Comparison of ENCODE assay signal across 10 cellular contexts in the genomic region with DNA sequence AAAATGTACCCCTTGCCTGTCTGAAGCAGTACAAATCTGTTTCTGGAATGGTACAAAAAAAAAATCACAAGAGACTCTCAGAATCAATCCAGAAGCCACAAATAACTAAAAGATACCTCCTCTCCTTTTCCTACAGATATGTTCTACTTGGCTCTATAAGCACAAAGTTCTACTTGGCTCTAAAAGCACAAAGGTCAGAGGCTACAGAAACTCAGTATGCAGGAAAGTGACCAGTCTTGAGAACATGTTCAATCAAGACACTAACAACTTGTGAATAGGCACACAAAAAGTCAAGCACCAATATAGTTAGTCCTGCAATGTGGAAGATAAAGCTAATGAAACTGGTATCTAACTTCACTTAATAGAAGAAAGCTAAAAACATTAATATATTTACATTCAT. TPM values are rescaled to one million over a fixed set of nuclear protein-coding genes. Genes with fewer than 3 reads are reported as not detected.
DNase-seq lines count a peak whose midpoint lies in the region; ATAC-seq lines count a peak whose summit lies in the region.
"Had no signal": no experiment of that assay in that cellular context is flagged by ENCODE, and none has a peak within 500 bp of the region (broad histone marks: within the 10 kb centered on the region; RNA-seq: fewer than 3 reads in every experiment).

No MANE protein-coding gene starts in this region.

- no peaks in the 10 kb centered on the region for H3K9me3 ChIP-seq in endocrine pancreas (ENCODE audit: control insufficient read depth, low read length)

- ATAC-seq in GM19455 (IDR thresholded peaks at IDR 0.05; ENCODE audit: unreplicated experiment) (peak; percentile 21), HG03342 (IDR thresholded peaks at IDR 0.05; ENCODE audit: unreplicated experiment) (peak; percentile 22), HG03280 (IDR thresholded peaks at IDR 0.05; ENCODE audit: unreplicated experiment) (no peak)

- H3K9ac ChIP-seq in endocrine pancreas (ENCODE audit: control insufficient read depth, insufficient read depth, low read length) = no peak overlapping the region
- no peak overlapping the region for H3K9ac ChIP-seq in rectal smooth muscle tissue (ENCODE audit: low read length)

- CTCF ChIA-PET in activated CD4-positive, alpha-beta T cell treated with anti-CD3 and anti-CD28 coated beads, Interleukin-2, amount 10 ng/mL, durations not matched to agents 7 days and 5 days (lab: Charles Lee) = no interaction called here

- peak overlapping the region; percentile 9 for H3K4me3 ChIP-seq in endocrine pancreas (ENCODE audit: control insufficient read depth, insufficient read depth, low read length)
- H3K4me3 ChIP-seq in rectal smooth muscle tissue (ENCODE audit: low read length) = no peak overlapping the region

- peaks cover 10% of the 10 kb centered on the region for H3K4me1 Mint-ChIP-seq in activated CD4-positive, alpha-beta T cell treated with anti-CD3 and anti-CD28 coated beads, Interleukin-2, amount 10 ng/mL, durations not matched to agents 7 days and 5 days

- no peaks in the 10 kb centered on the region for H3K27me3 Mint-ChIP-seq in activated CD4-positive, alpha-beta T cell treated with anti-CD3 and anti-CD28 coated beads, Interleukin-2, amount 10 ng/mL, durations not matched to agents 7 days and 5 days

- H3K36me3 ChIP-seq in endocrine pancreas (ENCODE audit: control insufficient read depth, insufficient read depth, low read length) (no peaks in the 10 kb centered on the region), rectal smooth muscle tissue (ENCODE audit: control insufficient read depth, insufficient read depth, low read length) (no peaks in the 10 kb centered on the region)

- peaks cover 39% of the 10 kb centered on the region for H3K36me3 Mint-ChIP-seq in activated CD4-positive, alpha-beta T cell treated with anti-CD3 and anti-CD28 coated beads, Interleukin-2, amount 10 ng/mL, durations not matched to agents 7 days and 5 days (ENCODE audit: low read depth)

- no peak overlapping the region for H3K27ac Mint-ChIP-seq in activated CD4-positive, alpha-beta T cell treated with anti-CD3 and anti-CD28 coated beads, Interleukin-2, amount 10 ng/mL, durations not matched to agents 7 days and 5 days

- no peaks in the 10 kb centered on the region for H3K27me3 ChIP-seq in endocrine pancreas (ENCODE audit: control insufficient read depth, insufficient read depth, low read length)
- no peaks in the 10 kb centered on the region for H3K27me3 ChIP-seq in rectal smooth muscle tissue (ENCODE audit: control insufficient read depth, insufficient read depth, low read length)

- DNase-seq in activated CD4-positive, alpha-beta T cell treated with anti-CD3 and anti-CD28 coated beads, Interleukin-2, amount 10 ng/mL, durations not matched to agents 7 days and 5 days = no peak
- no peak for DNase-seq in activated CD4-positive, alpha-beta T cell treated with anti-CD3 and anti-CD28 coated beads for 1 hour
- no peak for DNase-seq in activated CD4-positive, alpha-beta T cell treated with anti-CD3 and anti-CD28 coated beads for 48 hours
- DNase-seq: activated gamma-delta T cell, NCI-H1105 treated with DMSO at 0.1 percent for 48 hours had no signal

- POLR2A ChIA-PET in activated CD4-positive, alpha-beta T cell treated with anti-CD3 and anti-CD28 coated beads, Interleukin-2, amount 10 ng/mL, durations not matched to agents 7 days and 5 days (lab: Charles Lee) = no interaction called here

- H3K4me3 Mint-ChIP-seq in activated CD4-positive, alpha-beta T cell treated with anti-CD3 and anti-CD28 coated beads, Interleukin-2, amount 10 ng/mL, durations not matched to agents 7 days and 5 days = no peak overlapping the region

- peaks cover 18% of the 10 kb centered on the region for H3K9me3 Mint-ChIP-seq in activated CD4-positive, alpha-beta T cell treated with anti-CD3 and anti-CD28 coated beads, Interleukin-2, amount 10 ng/mL, durations not matched to agents 7 days and 5 days

- peaks cover 9% of the 10 kb centered on the region for H3K4me1 ChIP-seq in endocrine pancreas (ENCODE audit: control insufficient read depth, insufficient read depth, low read length)
- H3K4me1 ChIP-seq in rectal smooth muscle tissue (ENCODE audit: control insufficient read depth, insufficient read depth, low read length) = peaks cover 14% of the 10 kb centered on the region

- H3K27ac ChIP-seq in rectal smooth muscle tissue (ENCODE audit: low read depth, low read length) = peak overlapping the region; percentile 30

RNA-seq across cellular contexts. Expression of a gene that starts 19.2 kb away (rescaled TPM):
- total RNA-seq in activated CD4-positive, alpha-beta T cell treated with anti-CD3 and anti-CD28 coated beads, Interleukin-2, amount 10 ng/mL, durations not matched to agents 7 days and 5 days = 10 to 100 TPM; 48.4 to 49.7 TPM
